ENCODE assay signal across 8 cellular contexts in the genomic region with DNA sequence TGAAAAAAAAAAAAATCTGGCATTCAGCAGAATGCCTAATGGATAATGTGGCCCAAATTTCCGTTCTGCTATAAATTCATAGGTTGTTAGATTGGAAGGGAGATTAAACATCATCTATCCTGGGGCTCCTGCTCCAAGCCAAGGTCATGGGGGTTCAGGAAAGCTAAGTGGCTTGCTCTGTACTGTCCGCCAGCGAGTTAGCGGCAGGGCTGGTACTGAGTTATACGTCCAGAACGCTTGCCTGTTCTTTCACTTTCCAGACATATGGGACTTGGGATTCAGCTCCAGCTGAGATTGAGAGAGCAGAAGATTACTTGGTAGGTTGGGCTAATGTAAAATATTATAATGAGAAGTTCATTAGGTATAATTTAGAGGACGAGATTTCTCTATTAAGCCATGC. TPM values are rescaled to one million over a fixed set of nuclear protein-coding genes. Genes with fewer than 3 reads are reported as not detected.
DNase-seq lines count a peak whose midpoint lies in the region; ATAC-seq and TF ChIP-seq lines count a peak whose summit lies in the region.

No MANE protein-coding gene starts in this region.

- H3K9me3 ChIP-seq in AG04450 (ENCODE audit: control insufficient read depth, insufficient read depth, low read length) (no peaks in the 10 kb centered on the region), Panc1 (ENCODE audit: control insufficient read depth, insufficient read depth, low read depth, low read length) (no peaks in the 10 kb centered on the region), duodenal mucosa (ENCODE audit: control insufficient read depth in 1 of 2, low read length in 2 of 2) (no peaks in the 10 kb centered on the region), upper lobe of right lung (no peaks in the 10 kb centered on the region)

- peaks cover 9% of the 10 kb centered on the region for H3K36me3 ChIP-seq in Panc1 (ENCODE audit: control insufficient read depth, insufficient read depth, low read length)
- H3K36me3 ChIP-seq in duodenal mucosa (ENCODE audit: control insufficient read depth in 1 of 2, insufficient read depth in 2 of 2, low read length in 2 of 2): peaks cover 0 to 7% of the 10 kb centered on the region in 2 donors
- peaks cover 18% of the 10 kb centered on the region for H3K36me3 ChIP-seq in upper lobe of right lung

- in situ Hi-C loops in GM13977 (cut with MboI; ENCODE audit: low pct_unique_long_range_greater_than_20kb, low sequenced_read_pairs, unreplicated experiment): no loop called here
- in situ Hi-C loops in Panc1 (cut with HindIII; ENCODE audit: low pct_unique_long_range_greater_than_20kb, low sequenced_read_pairs): no loop called here

- DNase-seq in AG04450 (ENCODE audit: low read depth, low spot score) (no peak), GM13977 (ENCODE audit: low spot score) (peak; percentile 38), Panc1 (ENCODE audit: low read depth, low spot score) (no peak), medulla oblongata (ENCODE audit: extremely low spot score) (peak; percentile 40), upper lobe of right lung (no peak)

- H3K4me1 ChIP-seq in Panc1 (ENCODE audit: control insufficient read depth, insufficient read depth, low read length): peaks cover 22% of the 10 kb centered on the region
- peaks cover 20 to 24% of the 10 kb centered on the region in 2 donors for H3K4me1 ChIP-seq in duodenal mucosa (ENCODE audit: control insufficient read depth in 1 of 2, insufficient read depth in 2 of 2, low read length in 2 of 2)
- peaks cover 22% of the 10 kb centered on the region for H3K4me1 ChIP-seq in upper lobe of right lung

- H3K4me3 ChIP-seq in AG04450 (ENCODE audit: low read depth, low read length): peak overlapping the region; percentile 87
- H3K4me3 ChIP-seq in Panc1 (ENCODE audit: low read depth in 2 of 2, low read length in 2 of 2): peak overlapping the region; percentile 83 to 97
- H3K4me3 ChIP-seq in duodenal mucosa (ENCODE audit: low read depth in 1 of 2, low read length in 2 of 2): peak overlapping the region; percentile 88 to 99
- H3K4me3 ChIP-seq in upper lobe of right lung: peak overlapping the region; percentile 80

- CTCF ChIA-PET in AG04450 (lab: Charles Lee) (interaction anchor here (1.3 to 5.6 kb wide), 7 partner anchors 9 to 354 kb away, joined by 3 to 44 read pairs (median 19); no protein-coding TSS in a partner anchor), Panc1 (lab: Charles Lee) (interaction anchor here (0.6 to 0.9 kb wide), 2 partner anchors 303 to 353 kb away, joined by 3 read pairs; no protein-coding TSS in a partner anchor)

- TF ChIP-seq CTCF in AG04450 (IDR thresholded peaks at IDR 0.05; ENCODE audit: low read depth, low read length) (no peak), GM13977 (IDR thresholded peaks at IDR 0.05; ENCODE audit: extremely low read depth, insufficient read depth, missing control alignments) (no peak), Panc1 (IDR thresholded peaks at IDR 0.05) (no peak), upper lobe of right lung (IDR thresholded peaks at IDR 0.05) (no peak)

- H3K9ac ChIP-seq in duodenal mucosa (ENCODE audit: low read depth in 1 of 2, low read length in 2 of 2): peak overlapping the region; percentile 69 to 95

- POLR2A ChIA-PET in AG04450 (lab: Yijun Ruan, JAX) (interaction anchor here (0.9 to 1.6 kb wide), 2 partner anchors 16 to 34 kb away, joined by 3 read pairs; no protein-coding TSS in a partner anchor), Panc1 (lab: Charles Lee) (no interaction called here)

- H3K27ac ChIP-seq in AG04450 (ENCODE audit: low read depth, low read length) (no peak overlapping the region), Panc1 (ENCODE audit: low read length) (peak overlapping the region; percentile 98), duodenal mucosa (ENCODE audit: low read depth, low read length) (no peak overlapping the region), upper lobe of right lung (peak overlapping the region; percentile 93)

- H3K27me3 ChIP-seq in AG04450 (ENCODE audit: control insufficient read depth, insufficient read depth, low read length) (no peaks in the 10 kb centered on the region), Panc1 (ENCODE audit: control insufficient read depth, insufficient read depth, low read length) (no peaks in the 10 kb centered on the region), duodenal mucosa (ENCODE audit: control insufficient read depth in 1 of 2, insufficient read depth in 2 of 2, low read length in 2 of 2) (no peaks in the 10 kb centered on the region), upper lobe of right lung (no peaks in the 10 kb centered on the region)

- intact Hi-C loops in Panc1 (cut with micrococcal nuclease; ENCODE audit: unreplicated experiment): no loop called here
- intact Hi-C loops in upper lobe of right lung (cut with DNase I): no loop called here

- BruUV-seq in Panc1 (replicated peaks; lab: Mats Ljungman, UMichigan): no TSS peak

- ATAC-seq in Panc1 (no peak), upper lobe of right lung (no peak), GM21390 (IDR thresholded peaks at IDR 0.05; ENCODE audit: unreplicated experiment) (no peak), HG03097 (IDR thresholded peaks at IDR 0.05; ENCODE audit: low FRiP score, unreplicated experiment) (no peak)

RNA-seq across cellular contexts. Expression of a gene that starts 0.9 kb away (rescaled TPM):
- polyA plus RNA-seq in AG04450 (2011; rRNA removed): 43.0 and 56.9 TPM in 2 replicates
- polyA minus RNA-seq in AG04450 (2011; rRNA and poly(A)+ RNA removed): 10.0 and 12.9 TPM in 2 replicates
- 68.0 TPM for total RNA-seq in Panc1 (2021; ENCODE audit: unreplicated experiment)
- polyA plus RNA-seq in Panc1 (2012; ENCODE audit: insufficient read length): 65.4 TPM
- total RNA-seq in upper lobe of right lung: 37.4 TPM

RNA-seq across cellular contexts. Expression of a gene that starts 18.6 kb away (rescaled TPM):
- polyA plus RNA-seq in AG04450 (2011; rRNA removed): 0.11 TPM in 1 of 2 replicates, not detected in the other
- not detected in 2 replicates for polyA minus RNA-seq in AG04450 (2011; rRNA and poly(A)+ RNA removed)
- total RNA-seq in Panc1 (2021; ENCODE audit: unreplicated experiment) (not detected), upper lobe of right lung (not detected)
- not detected for polyA plus RNA-seq in Panc1 (2012; ENCODE audit: insufficient read length)

RNA-seq across cellular contexts. Expression of a gene that starts 26.7 kb away (rescaled TPM):
- 0.19 TPM in 1 of 2 replicates, not detected in the other for polyA plus RNA-seq in AG04450 (2011; rRNA removed)
- not detected in 2 replicates for polyA minus RNA-seq in AG04450 (2011; rRNA and poly(A)+ RNA removed)
- total RNA-seq in Panc1 (2021; ENCODE audit: unreplicated experiment) (not detected), upper lobe of right lung (0.64 TPM)
- not detected for polyA plus RNA-seq in Panc1 (2012; ENCODE audit: insufficient read length)

RNA-seq across cellular contexts. Expression of a gene that starts 44.1 kb away (rescaled TPM):
- 0.09 and 0.11 TPM in 2 replicates for polyA plus RNA-seq in AG04450 (2011; rRNA removed)
- polyA minus RNA-seq in AG04450 (2011; rRNA and poly(A)+ RNA removed): not detected in 2 replicates
- total RNA-seq in Panc1 (2021; ENCODE audit: unreplicated experiment) (0.44 TPM), upper lobe of right lung (0.72 TPM)
- 0.31 TPM for polyA plus RNA-seq in Panc1 (2012; ENCODE audit: insufficient read length)

Comparison
In these comparisons a context has a peak if more than half of its experiments do, and no peak if none do; other contexts are left out.
1. DNase-seq: peak in GM13977 (single experiment) and medulla oblongata (single experiment); none in AG04450 (single experiment), Panc1 (single experiment) and upper lobe of right lung (single experiment).
2. H3K27ac ChIP-seq: peak in Panc1 (single experiment) and upper lobe of right lung (single experiment); none in AG04450 (single experiment) and duodenal mucosa (single experiment).
3. Peak in every context shown above with its lines, with median percentiles within 50 percentile points of each other: H3K4me3 ChIP-seq.